ENCODE assay signal across 9 cellular contexts in the genomic region with DNA sequence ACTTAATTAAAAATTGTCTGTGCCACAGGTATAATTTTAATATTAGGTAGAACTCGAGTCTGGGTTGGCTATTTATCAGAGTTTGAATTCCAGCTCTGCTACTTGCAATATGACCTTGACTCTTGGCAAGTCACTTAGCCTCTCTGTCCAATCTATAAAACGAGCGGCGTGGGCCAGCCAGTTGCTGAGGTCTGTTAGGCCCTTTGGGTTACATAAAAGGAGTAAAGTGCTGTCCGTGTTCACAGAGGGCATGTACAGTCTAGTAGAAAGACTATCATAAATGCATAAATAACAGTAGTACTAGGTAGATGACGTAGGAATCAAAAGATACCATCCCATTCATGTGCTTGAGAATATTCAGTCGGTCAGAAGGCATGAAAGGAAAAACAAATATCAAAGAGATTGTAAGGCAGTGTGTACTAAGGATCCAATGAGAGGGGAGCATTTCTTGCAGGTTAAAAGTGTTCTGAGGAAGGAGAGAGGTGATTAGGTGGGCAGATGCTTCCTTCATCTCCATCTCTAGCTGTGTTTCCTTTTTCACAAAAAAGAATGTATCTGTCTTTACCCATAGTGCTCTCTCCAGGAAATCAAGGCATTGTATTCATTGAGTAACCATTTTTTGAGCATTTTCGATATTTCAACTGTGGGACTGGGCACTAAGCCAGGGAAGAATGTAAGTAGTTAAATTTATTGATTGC. TPM values are rescaled to one million over a fixed set of nuclear protein-coding genes. Genes with fewer than 3 reads are reported as not detected.
DNase-seq lines count a peak whose midpoint lies in the region; ATAC-seq and TF ChIP-seq lines count a peak whose summit lies in the region.
"Had no signal": no experiment of that assay in that cellular context is flagged by ENCODE, and none has a peak within 500 bp of the region (broad histone marks: within the 10 kb centered on the region; RNA-seq: fewer than 3 reads in every experiment).

No MANE protein-coding gene starts in this region.

- H3K9me2 ChIP-seq in OCI-LY7 (ENCODE audit: insufficient read depth, low read length) = no peaks in the 10 kb centered on the region

- no peaks in the 10 kb centered on the region for H3K27me3 Mint-ChIP-seq in natural killer cell treated with Interleukin-12 subunit alpha and Interleukin-12 subunit beta and Interleukin-15 and Interleukin-18, amount 100 ng/mL, for 72 hours

- H3K27ac ChIP-seq in BLaER1 = no peak overlapping the region
- H3K27ac ChIP-seq in OCI-LY7 (ENCODE audit: low read depth, low read length, poor library complexity, severe bottlenecking) = no peak overlapping the region
- H3K27ac ChIP-seq in esophagus muscularis mucosa (replicated peaks in 1 of 4) = peak overlapping the region; percentile 91 to 94 (median 94)

- TF ChIP-seq CTCF in OCI-LY7 (conservative IDR thresholded peaks at IDR 0.05; ENCODE audit: low read length) (no peak), esophagus muscularis mucosa (IDR thresholded peaks at IDR 0.05) (no peak)

- no peak overlapping the region for H2AFZ ChIP-seq in OCI-LY7 (ENCODE audit: low read length)

- intact Hi-C loops in OCI-LY7 (cut with micrococcal nuclease; ENCODE audit: unreplicated experiment) (no loop called here), esophagus muscularis mucosa (cut with DNase I) (loop anchor here (10.0 kb wide), 1 partner anchor 67 kb away; no protein-coding TSS in a partner anchor)

- H3K4me1 Mint-ChIP-seq in natural killer cell treated with Interleukin-12 subunit alpha and Interleukin-12 subunit beta and Interleukin-15 and Interleukin-18, amount 100 ng/mL, for 72 hours (ENCODE audit: low read depth in 2 of 2) = peaks cover 40 to 46% of the 10 kb centered on the region in 2 donors

- H3K9me3 ChIP-seq in BLaER1 = no peaks in the 10 kb centered on the region
- no peaks in the 10 kb centered on the region for H3K9me3 ChIP-seq in OCI-LY7 (ENCODE audit: low read length)
- no peaks in the 10 kb centered on the region for H3K9me3 ChIP-seq in esophagus muscularis mucosa

- peaks cover 61% of the 10 kb centered on the region for H4K20me1 ChIP-seq in BLaER1
- peaks cover 28% of the 10 kb centered on the region for H4K20me1 ChIP-seq in OCI-LY7 (ENCODE audit: insufficient read depth, low read length)

- H3K9me3 Mint-ChIP-seq in natural killer cell treated with Interleukin-12 subunit alpha and Interleukin-12 subunit beta and Interleukin-15 and Interleukin-18, amount 100 ng/mL, for 72 hours = no peaks in the 10 kb centered on the region

- H3K4me2 ChIP-seq in BLaER1 (peak overlapping the region; percentile 73), OCI-LY7 (ENCODE audit: low read length) (peak overlapping the region; percentile 92)

- no peaks in the 10 kb centered on the region for H3K27me3 ChIP-seq in BLaER1
- no peaks in the 10 kb centered on the region for H3K27me3 ChIP-seq in esophagus muscularis mucosa

- WGBS in esophagus muscularis mucosa = 29% methylated on average over 8 of the region's 8 CpGs

- DNase-seq in OCI-LY7 (ENCODE audit: low spot score) (no peak), esophagus muscularis mucosa (ENCODE audit: extremely low spot score) (no peak), activated gamma-delta T cell (lab: John Stamatoyannopoulos, UW) (no peak), NCI-H1105 treated with DMSO at 0.1 percent for 48 hours (lab: John Stamatoyannopoulos, UW) (no peak)
- no peak for DNase-seq in natural killer cell treated with Interleukin-12 subunit alpha and Interleukin-12 subunit beta and Interleukin-15 and Interleukin-18, amount 100 ng/mL, for 72 hours (ENCODE audit: low spot score)
- DNase-seq: occipital lobe had no signal

- no peak for TF ChIP-seq POLR2A in esophagus muscularis mucosa (IDR thresholded peaks at IDR 0.05; ENCODE audit: low read depth)

- TF ChIP-seq EP300 in esophagus muscularis mucosa (IDR thresholded peaks at IDR 0.05) = no peak

- peaks cover 38% of the 10 kb centered on the region for H3K4me1 ChIP-seq in BLaER1
- peaks cover 25% of the 10 kb centered on the region for H3K4me1 ChIP-seq in OCI-LY7 (ENCODE audit: insufficient read depth, low read length, poor library complexity, severe bottlenecking)
- peaks cover 61 to 70% (median 66%) of the 10 kb centered on the region in 4 donors for H3K4me1 ChIP-seq in esophagus muscularis mucosa

- peaks cover 6% of the 10 kb centered on the region for H3K36me3 Mint-ChIP-seq in natural killer cell treated with Interleukin-12 subunit alpha and Interleukin-12 subunit beta and Interleukin-15 and Interleukin-18, amount 100 ng/mL, for 72 hours

- BruUV-seq in OCI-LY7 (replicated peaks; lab: Mats Ljungman, UMichigan) = no TSS peak

- peak overlapping the region in 1 of 2 donors; percentile 86 for H3K27ac Mint-ChIP-seq in natural killer cell treated with Interleukin-12 subunit alpha and Interleukin-12 subunit beta and Interleukin-15 and Interleukin-18, amount 100 ng/mL, for 72 hours

- peak overlapping the region; percentile 93 for H3K4me3 Mint-ChIP-seq in natural killer cell treated with Interleukin-12 subunit alpha and Interleukin-12 subunit beta and Interleukin-15 and Interleukin-18, amount 100 ng/mL, for 72 hours

- no peak overlapping the region for H3K9ac ChIP-seq in BLaER1

- CTCF ChIA-PET in OCI-LY7 (lab: Charles Lee; ENCODE audit: unreplicated experiment) = no interaction called here

- peaks cover 73% of the 10 kb centered on the region for H3K79me2 ChIP-seq in OCI-LY7 (ENCODE audit: insufficient read depth, low read depth, low read length)

- POLR2A ChIA-PET in OCI-LY7 (lab: Charles Lee) = no interaction called here

- no peak for ATAC-seq in natural killer cell treated with Interleukin-12 subunit alpha and Interleukin-12 subunit beta and Interleukin-15 and Interleukin-18, amount 100 ng/mL, for 72 hours
- ATAC-seq in GM21447 (IDR thresholded peaks at IDR 0.05; ENCODE audit: unreplicated experiment) (no peak), HG02840 (IDR thresholded peaks at IDR 0.05; ENCODE audit: low FRiP score, unreplicated experiment) (no peak)

- H3K4me3 ChIP-seq in BLaER1 (no peak overlapping the region), OCI-LY7 (ENCODE audit: low read depth, low read length, poor library complexity, severe bottlenecking) (peak overlapping the region; percentile 95), esophagus muscularis mucosa (peak overlapping the region; percentile 64 to 79 (median 76))

- H3K36me3 ChIP-seq in BLaER1 (peaks cover 42% of the 10 kb centered on the region), OCI-LY7 (ENCODE audit: insufficient read depth, low read length) (peaks cover 53% of the 10 kb centered on the region), esophagus muscularis mucosa (peaks cover 0 to 10% (median 7%) of the 10 kb centered on the region in 4 donors)

RNA-seq across cellular contexts. Expression of a gene that starts 2.4 kb away (rescaled TPM):
- 38.1 and 45.2 TPM in 2 replicates for total RNA-seq in OCI-LY7 (2014; rRNA removed; shearing (Covaris generic))
- total RNA-seq in OCI-LY7 (2022) = 60.3 and 64.3 TPM in 2 replicates
- 10 to 100 TPM; 44.1 to 50.7 (median 46.4) TPM for total RNA-seq in esophagus muscularis mucosa
- total RNA-seq in natural killer cell treated with Interleukin-12 subunit alpha and Interleukin-12 subunit beta and Interleukin-15 and Interleukin-18, amount 100 ng/mL, for 72 hours = 10 to 100 TPM; 44.2 to 82.4 TPM

Comparison
In these comparisons a context has a peak if more than half of its experiments do, and no peak if none do; other contexts are left out.
1. H3K27ac ChIP-seq: peak in esophagus muscularis mucosa (4 of 4); none in BLaER1 (single experiment) and OCI-LY7 (single experiment).